ENCODE assay signal across 28 cellular contexts in genomic region chr3:36603423-36603822, GRCh38.
"Had no signal": no experiment of that assay in that cellular context is flagged by ENCODE, and none has a peak within 500 bp of the region (broad histone marks: within the 10 kb centered on the region; RNA-seq: fewer than 3 reads in every experiment).

No MANE protein-coding gene starts in this region.

- H3K4me2 ChIP-seq: neural progenitor cell, smooth muscle cell had no signal

- H3K9ac ChIP-seq: neural progenitor cell, parathyroid adenoma had no signal

- H3K36me3 ChIP-seq: neural progenitor cell, ovary, spleen, suprapubic skin, tibial artery, transverse colon, upper lobe of right lung, uterus had no signal

- H3K4me1 ChIP-seq: neural progenitor cell, parathyroid adenoma, psoas muscle, spleen, suprapubic skin, testis, transverse colon, upper lobe of right lung, uterus had no signal

- H3K79me2 ChIP-seq: parathyroid adenoma had no signal

- DNase-seq: natural killer cell; occipital lobe; ovary; posterior cingulate gyrus; psoas muscle; right cardiac atrium; spleen; stimulated activated CD4-positive, alpha-beta T cell treated with anti-CD3 and anti-CD28 coated beads, Interleukin-12 subunit alpha, Interleukin-12 subunit beta, amount 100 ng/mL, for 4 hours; stimulated activated CD4-positive, alpha-beta T cell treated with anti-CD3 and anti-CD28 coated beads, Interleukin-1b, Interleukin-23, amount 100 ng/mL, for 48 hours; stimulated activated CD4-positive, alpha-beta T cell treated with anti-CD3 and anti-CD28 coated beads, Interleukin-4, amount 100 ng/mL, for 1 hour; stimulated activated CD4-positive, alpha-beta T cell treated with anti-CD3 and anti-CD28 coated beads, Interleukin-4, amount 100 ng/mL, for 4 hours; stimulated activated CD8-positive, alpha-beta memory T cell treated with anti-CD3 and anti-CD28 coated beads, Interleukin-4, amount 100 ng/mL, for 48 hours; stimulated activated naive CD4-positive, alpha-beta T cell; stimulated activated naive CD8-positive, alpha-beta T cell treated with anti-CD3 and anti-CD28 coated beads, Interleukin-15, amount 100 ng/mL, for 72 hours; stimulated activated naive CD8-positive, alpha-beta T cell treated with anti-CD3 and anti-CD28 coated beads, Interleukin-15, Interleukin-2, amounts not matched to agents 100 U/mL and 50 U/mL, for 24 hours; substantia nigra; testis; tibial artery; transverse colon; upper lobe of right lung; uterus had no signal

- H3K27me3 ChIP-seq: neural progenitor cell, ovary, spleen, suprapubic skin, testis, tibial artery, transverse colon, upper lobe of right lung had no signal

- H2AFZ ChIP-seq: neural progenitor cell, parathyroid adenoma had no signal

- H3K4me3 ChIP-seq: neural progenitor cell, ovary, psoas muscle, skin epidermis, smooth muscle cell, spleen, suprapubic skin, testis, tibial artery, transverse colon, upper lobe of right lung, uterus had no signal

- H3K27ac ChIP-seq: neural progenitor cell, ovary, parathyroid adenoma, psoas muscle, skin epidermis, spleen, suprapubic skin, testis, tibial artery, transverse colon, upper lobe of right lung, uterus had no signal

- ATAC-seq: natural killer cell; psoas muscle; right cardiac atrium; sciatic nerve; stimulated activated memory B cell treated with anti-CD40 and anti-IgM and Interleukin-4, amounts not matched to agents 10 μg/mL and 1 μg/mL and 100 μg/mL, for 72 hours; stimulated activated naive CD8-positive, alpha-beta T cell treated with anti-CD3 and anti-CD28 coated beads, Interleukin-15, amount 100 ng/mL, for 72 hours; stimulated activated naive CD8-positive, alpha-beta T cell treated with anti-CD3 and anti-CD28 coated beads, Interleukin-15, Interleukin-2, amounts not matched to agents 100 U/mL and 50 U/mL, for 24 hours; upper lobe of right lung had no signal

- H3K9me3 ChIP-seq: ovary, psoas muscle, spleen, suprapubic skin, testis, tibial artery, transverse colon, upper lobe of right lung, uterus had no signal
